Comparison of ENCODE assay signal across 1 cellular context in genomic region chr17:65122836-65123756, GRCh38.
TF ChIP-seq lines count a peak whose summit lies in the region.

No MANE protein-coding gene starts in this region.

TF ChIP-seq in HepG2, 621 proteins besides CTCF, POLR2A, EP300 and RAD21 (continued from another document and continues in another):
- TF ChIP-seq ZUFSP (CRISPR knock-in tag; IDR thresholded peaks at IDR 0.05; ENCODE audit: borderline replicate concordance) (no peak), ZFP82 (CRISPR knock-in tag; IDR thresholded peaks at IDR 0.05; ENCODE audit: borderline replicate concordance) (no peak), DR1 (CRISPR knock-in tag; IDR thresholded peaks at IDR 0.05) (no peak), ZNF616 (CRISPR knock-in tag; IDR thresholded peaks at IDR 0.05; ENCODE audit: low read depth) (no peak), SRSF9 (IDR thresholded peaks at IDR 0.05; ENCODE audit: borderline replicate concordance, insufficient read depth, low read depth, low read length, poor library complexity, severe bottlenecking) (no peak), YY1 (IDR thresholded peaks at IDR 0.05; ENCODE audit: insufficient read depth, insufficient replicate concordance, low read depth, low read length) (peak; percentile 59), SOX13 (IDR thresholded peaks at IDR 0.05) (no peak), SOX13 (CRISPR knock-in tag; conservative IDR thresholded peaks at IDR 0.05 in 1 of 2, IDR thresholded peaks at IDR 0.05 in 1 of 2) (peak in 1 of 2 experiments; percentile 28; a peak in 1 of 4 replicates), ZNF775 (CRISPR knock-in tag; IDR thresholded peaks at IDR 0.05; ENCODE audit: borderline replicate concordance) (no peak), SKIL (CRISPR knock-in tag; IDR thresholded peaks at IDR 0.05; ENCODE audit: borderline replicate concordance) (no peak), MLLT10 (CRISPR knock-in tag; IDR thresholded peaks at IDR 0.05) (no peak), MLXIP (CRISPR knock-in tag; IDR thresholded peaks at IDR 0.05; ENCODE audit: borderline replicate concordance) (no peak), ZNF503 (CRISPR knock-in tag; IDR thresholded peaks at IDR 0.05) (0 out of 2 replicates have a peak, but pooled peaks have one; percentile 20), MIER2 (CRISPR knock-in tag; IDR thresholded peaks at IDR 0.05) (no peak; the same call in 1 of the 2 replicates), ZBTB20 (CRISPR knock-in tag; IDR thresholded peaks at IDR 0.05; ENCODE audit: borderline replicate concordance, low read depth) (no peak; the same call in 1 of the 2 replicates), ZNF788 (CRISPR knock-in tag; IDR thresholded peaks at IDR 0.05; ENCODE audit: borderline replicate concordance) (peak; percentile 77; the same call in 1 of the 2 replicates), ZNF672 (CRISPR knock-in tag; IDR thresholded peaks at IDR 0.05) (no peak), ZSCAN20 (CRISPR knock-in tag; IDR thresholded peaks at IDR 0.05; ENCODE audit: borderline replicate concordance) (no peak), SNAPC2 (CRISPR knock-in tag; IDR thresholded peaks at IDR 0.05) (no peak), SALL1 (CRISPR knock-in tag; IDR thresholded peaks at IDR 0.05) (peak; percentile 82), NONO (IDR thresholded peaks at IDR 0.05) (no peak), NONO (CRISPR knock-in tag; conservative IDR thresholded peaks at IDR 0.05) (no peak; the same call in 1 of the 2 replicates), SNAI1 (CRISPR knock-in tag; IDR thresholded peaks at IDR 0.05; ENCODE audit: borderline replicate concordance) (no peak), MZF1 (CRISPR knock-in tag; IDR thresholded peaks at IDR 0.05; ENCODE audit: borderline replicate concordance) (no peak), JDP2 (CRISPR knock-in tag; IDR thresholded peaks at IDR 0.05; ENCODE audit: borderline replicate concordance) (no peak), TMF1 (CRISPR knock-in tag; IDR thresholded peaks at IDR 0.05; ENCODE audit: low read depth) (peak; percentile 58; the same call in 1 of the 2 replicates), ZNF549 (CRISPR knock-in tag; IDR thresholded peaks at IDR 0.05) (no peak), HNRNPLL (IDR thresholded peaks at IDR 0.05; ENCODE audit: low read depth, low read length, poor library complexity, severe bottlenecking) (peak; percentile 51), JARID2 (CRISPR knock-in tag; IDR thresholded peaks at IDR 0.05; ENCODE audit: insufficient replicate concordance) (no peak), ZBTB25 (CRISPR knock-in tag; IDR thresholded peaks at IDR 0.05) (peak; percentile 40; the same call in 1 of the 2 replicates), ZNF468 (CRISPR knock-in tag; IDR thresholded peaks at IDR 0.05) (no peak), ZNF839 (CRISPR knock-in tag; IDR thresholded peaks at IDR 0.05; ENCODE audit: borderline replicate concordance) (no peak), ZSCAN21 (CRISPR knock-in tag; IDR thresholded peaks at IDR 0.05; ENCODE audit: borderline replicate concordance) (no peak; the same call in 1 of the 2 replicates), MIXL1 (CRISPR knock-in tag; IDR thresholded peaks at IDR 0.05) (0 out of 2 replicates have a peak, but pooled peaks have one; percentile 24), BRCA1 (CRISPR knock-in tag; IDR thresholded peaks at IDR 0.05) (0 out of 2 replicates have a peak, but pooled peaks have one; percentile 27)
- TF ChIP-seq, protein P1, sequence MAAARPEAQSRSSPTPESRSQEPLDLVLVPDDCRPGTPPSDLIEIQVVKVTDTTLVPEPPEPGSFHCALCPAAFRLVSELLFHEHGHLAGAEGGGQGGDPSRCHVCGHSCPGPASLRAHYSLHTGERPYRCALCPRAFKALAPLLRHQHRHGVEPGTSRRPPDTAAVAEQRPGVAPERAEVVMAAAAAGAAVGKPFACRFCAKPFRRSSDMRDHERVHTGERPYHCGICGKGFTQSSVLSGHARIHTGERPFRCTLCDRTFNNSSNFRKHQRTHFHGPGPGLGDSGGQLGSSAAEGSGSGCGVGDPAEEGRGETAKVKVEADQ (CRISPR knock-in tag; IDR thresholded peaks at IDR 0.05; ENCODE audit: borderline replicate concordance) = no peak
- TF ChIP-seq, protein P2, sequence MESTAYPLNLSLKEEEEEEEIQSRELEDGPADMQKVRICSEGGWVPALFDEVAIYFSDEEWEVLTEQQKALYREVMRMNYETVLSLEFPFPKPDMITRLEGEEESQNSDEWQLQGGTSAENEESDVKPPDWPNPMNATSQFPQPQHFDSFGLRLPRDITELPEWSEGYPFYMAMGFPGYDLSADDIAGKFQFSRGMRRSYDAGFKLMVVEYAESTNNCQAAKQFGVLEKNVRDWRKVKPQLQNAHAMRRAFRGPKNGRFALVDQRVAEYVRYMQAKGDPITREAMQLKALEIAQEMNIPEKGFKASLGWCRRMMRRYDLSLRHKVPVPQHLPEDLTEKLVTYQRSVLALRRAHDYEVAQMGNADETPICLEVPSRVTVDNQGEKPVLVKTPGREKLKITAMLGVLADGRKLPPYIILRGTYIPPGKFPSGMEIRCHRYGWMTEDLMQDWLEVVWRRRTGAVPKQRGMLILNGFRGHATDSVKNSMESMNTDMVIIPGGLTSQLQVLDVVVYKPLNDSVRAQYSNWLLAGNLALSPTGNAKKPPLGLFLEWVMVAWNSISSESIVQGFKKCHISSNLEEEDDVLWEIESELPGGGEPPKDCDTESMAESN (CRISPR knock-in tag; conservative IDR thresholded peaks at IDR 0.05) = 0 out of 2 replicates have a peak, but pooled peaks have one; percentile 25
- TF ChIP-seq, protein P3, sequence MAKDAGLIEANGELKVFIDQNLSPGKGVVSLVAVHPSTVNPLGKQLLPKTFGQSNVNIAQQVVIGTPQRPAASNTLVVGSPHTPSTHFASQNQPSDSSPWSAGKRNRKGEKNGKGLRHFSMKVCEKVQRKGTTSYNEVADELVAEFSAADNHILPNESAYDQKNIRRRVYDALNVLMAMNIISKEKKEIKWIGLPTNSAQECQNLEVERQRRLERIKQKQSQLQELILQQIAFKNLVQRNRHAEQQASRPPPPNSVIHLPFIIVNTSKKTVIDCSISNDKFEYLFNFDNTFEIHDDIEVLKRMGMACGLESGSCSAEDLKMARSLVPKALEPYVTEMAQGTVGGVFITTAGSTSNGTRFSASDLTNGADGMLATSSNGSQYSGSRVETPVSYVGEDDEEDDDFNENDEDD (CRISPR knock-in tag; IDR thresholded peaks at IDR 0.05; ENCODE audit: borderline replicate concordance) = peak; percentile 48; the same call in 1 of the 2 replicates
- TF ChIP-seq, protein P4, sequence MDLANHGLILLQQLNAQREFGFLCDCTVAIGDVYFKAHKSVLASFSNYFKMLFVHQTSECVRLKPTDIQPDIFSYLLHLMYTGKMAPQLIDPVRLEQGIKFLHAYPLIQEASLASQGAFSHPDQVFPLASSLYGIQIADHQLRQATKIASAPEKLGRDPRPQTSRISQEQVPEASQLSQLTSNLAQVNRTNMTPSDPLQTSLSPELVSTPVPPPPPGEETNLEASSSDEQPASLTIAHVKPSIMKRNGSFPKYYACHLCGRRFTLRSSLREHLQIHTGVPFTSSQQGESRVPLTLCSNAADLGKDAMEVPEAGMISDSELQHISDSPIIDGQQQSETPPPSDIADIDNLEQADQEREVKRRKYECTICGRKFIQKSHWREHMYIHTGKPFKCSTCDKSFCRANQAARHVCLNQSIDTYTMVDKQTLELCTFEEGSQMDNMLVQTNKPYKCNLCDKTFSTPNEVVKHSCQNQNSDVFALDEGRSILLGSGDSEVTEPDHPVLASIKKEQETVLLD (CRISPR knock-in tag; IDR thresholded peaks at IDR 0.05; ENCODE audit: low read depth) = no peak
- TF ChIP-seq, protein P5, sequence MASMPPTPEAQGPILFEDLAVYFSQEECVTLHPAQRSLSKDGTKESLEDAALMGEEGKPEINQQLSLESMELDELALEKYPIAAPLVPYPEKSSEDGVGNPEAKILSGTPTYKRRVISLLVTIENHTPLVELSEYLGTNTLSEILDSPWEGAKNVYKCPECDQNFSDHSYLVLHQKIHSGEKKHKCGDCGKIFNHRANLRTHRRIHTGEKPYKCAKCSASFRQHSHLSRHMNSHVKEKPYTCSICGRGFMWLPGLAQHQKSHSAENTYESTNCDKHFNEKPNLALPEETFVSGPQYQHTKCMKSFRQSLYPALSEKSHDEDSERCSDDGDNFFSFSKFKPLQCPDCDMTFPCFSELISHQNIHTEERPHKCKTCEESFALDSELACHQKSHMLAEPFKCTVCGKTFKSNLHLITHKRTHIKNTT (CRISPR knock-in tag; IDR thresholded peaks at IDR 0.05) = no peak
- TF ChIP-seq, protein P6, sequence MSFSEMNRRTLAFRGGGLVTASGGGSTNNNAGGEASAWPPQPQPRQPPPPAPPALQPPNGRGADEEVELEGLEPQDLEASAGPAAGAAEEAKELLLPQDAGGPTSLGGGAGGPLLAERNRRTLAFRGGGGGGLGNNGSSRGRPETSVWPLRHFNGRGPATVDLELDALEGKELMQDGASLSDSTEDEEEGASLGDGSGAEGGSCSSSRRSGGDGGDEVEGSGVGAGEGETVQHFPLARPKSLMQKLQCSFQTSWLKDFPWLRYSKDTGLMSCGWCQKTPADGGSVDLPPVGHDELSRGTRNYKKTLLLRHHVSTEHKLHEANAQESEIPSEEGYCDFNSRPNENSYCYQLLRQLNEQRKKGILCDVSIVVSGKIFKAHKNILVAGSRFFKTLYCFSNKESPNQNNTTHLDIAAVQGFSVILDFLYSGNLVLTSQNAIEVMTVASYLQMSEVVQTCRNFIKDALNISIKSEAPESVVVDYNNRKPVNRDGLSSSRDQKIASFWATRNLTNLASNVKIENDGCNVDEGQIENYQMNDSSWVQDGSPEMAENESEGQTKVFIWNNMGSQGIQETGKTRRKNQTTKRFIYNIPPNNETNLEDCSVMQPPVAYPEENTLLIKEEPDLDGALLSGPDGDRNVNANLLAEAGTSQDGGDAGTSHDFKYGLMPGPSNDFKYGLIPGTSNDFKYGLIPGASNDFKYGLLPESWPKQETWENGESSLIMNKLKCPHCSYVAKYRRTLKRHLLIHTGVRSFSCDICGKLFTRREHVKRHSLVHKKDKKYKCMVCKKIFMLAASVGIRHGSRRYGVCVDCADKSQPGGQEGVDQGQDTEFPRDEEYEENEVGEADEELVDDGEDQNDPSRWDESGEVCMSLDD (CRISPR knock-in tag; IDR thresholded peaks at IDR 0.05; ENCODE audit: borderline replicate concordance) = 0 out of 2 replicates have a peak, but pooled peaks have one; percentile 20
